Comparison of ENCODE assay signal across 23 cellular contexts in genomic region chr14:54116972-54117371, GRCh38.
A peak's percentile ranks its signal among the peaks of the same experiment; 100 is the strongest.
DNase-seq lines count a peak whose midpoint lies in the region; ATAC-seq and TF ChIP-seq lines count a peak whose summit lies in the region.
"Had no signal": no experiment of that assay in that cellular context is flagged by ENCODE, and none has a peak within 500 bp of the region (broad histone marks: within the 10 kb centered on the region; RNA-seq: fewer than 3 reads in every experiment).

No MANE protein-coding gene starts in this region.

- peaks cover 1% of the 10 kb centered on the region for H3K27me3 ChIP-seq in brain microvascular endothelial cell (replicated peaks)
- H3K27me3 ChIP-seq in osteoblast (ENCODE audit: insufficient read depth, low read length): peaks cover 2% of the 10 kb centered on the region
- H3K27me3 ChIP-seq: ascending aorta, neural progenitor cell, tibial artery had no signal

- peak; percentile 91 for DNase-seq in ELR (ENCODE audit: low read depth)
- DNase-seq in LoVo (ENCODE audit: low spot score): peak; percentile 58
- peak; percentile 47 for DNase-seq in brain microvascular endothelial cell
- peak; percentile 38 for DNase-seq in osteoblast (ENCODE audit: insufficient read length, low spot score, missing footprints)
- DNase-seq in NCI-H1417 treated with DMSO at 0.1 percent for 48 hours (lab: John Stamatoyannopoulos, UW): no peak
- no peak for DNase-seq in activated T-cell treated with anti-CD3 and anti-CD28 coated beads for 4 hours
- DNase-seq: activated CD8-positive, alpha-beta T cell treated with anti-CD3 and anti-CD28 coated beads, Interleukin-2, amount 10 ng/mL, durations not matched to agents 7 days and 5 days; activated naive CD4-positive, alpha-beta T cell; activated T-cell treated with anti-CD3 and anti-CD28 coated beads, Interleukin-2, amount 50 U/mL, for 24 hours; DMS79 treated with DMSO at 0.1 percent for 48 hours; H9; mucosa of descending colon; NCI-H510A; RPMI8226; stimulated activated CD4-positive, alpha-beta T cell treated with anti-CD3 and anti-CD28 coated beads, Interleukin-2, amount 100 ng/mL, for 48 hours; stimulated activated naive CD4-positive, alpha-beta T cell treated with Interleukin-2 at 50 U/mL for 16 hours; tibial artery had no signal

- TF ChIP-seq CTCF in brain microvascular endothelial cell (IDR thresholded peaks at IDR 0.05; ENCODE audit: low read depth, low read length, missing control alignments) (no peak), osteoblast (IDR thresholded peaks at IDR 0.05; ENCODE audit: extremely low read depth, low read depth, low read length) (no peak)

- H3K4me3 ChIP-seq in brain microvascular endothelial cell (ENCODE audit: low read depth, low read length): no peak overlapping the region
- H3K4me3 ChIP-seq in osteoblast (ENCODE audit: insufficient read depth, low read length): no peak overlapping the region
- H3K4me3 ChIP-seq: ascending aorta, mucosa of descending colon, neural progenitor cell, smooth muscle cell, tibial artery had no signal

- no peaks in the 10 kb centered on the region for H4K20me1 ChIP-seq in osteoblast (ENCODE audit: insufficient read depth, low read length)

- H3K9me3 ChIP-seq in osteoblast (ENCODE audit: low read depth, low read length): no peaks in the 10 kb centered on the region
- H3K9me3 ChIP-seq: ascending aorta, mucosa of descending colon, tibial artery had no signal

- no peaks in the 10 kb centered on the region for H3K36me3 ChIP-seq in brain microvascular endothelial cell (replicated peaks)
- no peaks in the 10 kb centered on the region for H3K36me3 ChIP-seq in osteoblast (ENCODE audit: insufficient read depth, low read length)
- H3K36me3 ChIP-seq: ascending aorta, neural progenitor cell, tibial artery had no signal

- in situ Hi-C loops in brain microvascular endothelial cell (cut with HindIII; ENCODE audit: low pct_ligation_motif_present, low sequenced_read_pairs): no loop called here

- no peaks in the 10 kb centered on the region for H3K79me2 ChIP-seq in osteoblast (ENCODE audit: insufficient read depth, low read length)

- no peaks in the 10 kb centered on the region for H3K4me1 ChIP-seq in osteoblast (ENCODE audit: insufficient read depth, low read length)
- H3K4me1 ChIP-seq: neural progenitor cell had no signal

- no peak overlapping the region for H2AFZ ChIP-seq in osteoblast (ENCODE audit: low read length)
- H2AFZ ChIP-seq: neural progenitor cell had no signal

- H3K27ac ChIP-seq in brain microvascular endothelial cell: no peak overlapping the region
- no peak overlapping the region for H3K27ac ChIP-seq in osteoblast (ENCODE audit: low read depth, low read length)
- H3K27ac ChIP-seq: HL-60, neural progenitor cell had no signal

- no peak for ATAC-seq in GM18870 (IDR thresholded peaks at IDR 0.05; ENCODE audit: unreplicated experiment)
- ATAC-seq: activated CD4-positive, CD25-positive, alpha-beta regulatory T cell treated with anti-CD3 and anti-CD28 coated beads, Interleukin-2, amount 50 U/mL, for 24 hours; activated CD8-positive, alpha-beta T cell treated with anti-CD3 and anti-CD28 coated beads, Interleukin-2, amount 10 ng/mL, durations not matched to agents 7 days and 5 days; mucosa of descending colon had no signal

- no peak overlapping the region for H3K4me2 ChIP-seq in osteoblast (ENCODE audit: insufficient read depth, low read length)
- H3K4me2 ChIP-seq: neural progenitor cell, smooth muscle cell had no signal

Comparison
In these comparisons a context has a peak if more than half of its experiments do, and no peak if none do; other contexts are left out.
1. DNase-seq: peak in ELR (single experiment), LoVo (single experiment), brain microvascular endothelial cell (single experiment) and osteoblast (single experiment); none in NCI-H1417 treated with DMSO at 0.1 percent for 48 hours (single experiment) and activated T-cell treated with anti-CD3 and anti-CD28 coated beads for 4 hours (single experiment).